In the genomic region with DNA sequence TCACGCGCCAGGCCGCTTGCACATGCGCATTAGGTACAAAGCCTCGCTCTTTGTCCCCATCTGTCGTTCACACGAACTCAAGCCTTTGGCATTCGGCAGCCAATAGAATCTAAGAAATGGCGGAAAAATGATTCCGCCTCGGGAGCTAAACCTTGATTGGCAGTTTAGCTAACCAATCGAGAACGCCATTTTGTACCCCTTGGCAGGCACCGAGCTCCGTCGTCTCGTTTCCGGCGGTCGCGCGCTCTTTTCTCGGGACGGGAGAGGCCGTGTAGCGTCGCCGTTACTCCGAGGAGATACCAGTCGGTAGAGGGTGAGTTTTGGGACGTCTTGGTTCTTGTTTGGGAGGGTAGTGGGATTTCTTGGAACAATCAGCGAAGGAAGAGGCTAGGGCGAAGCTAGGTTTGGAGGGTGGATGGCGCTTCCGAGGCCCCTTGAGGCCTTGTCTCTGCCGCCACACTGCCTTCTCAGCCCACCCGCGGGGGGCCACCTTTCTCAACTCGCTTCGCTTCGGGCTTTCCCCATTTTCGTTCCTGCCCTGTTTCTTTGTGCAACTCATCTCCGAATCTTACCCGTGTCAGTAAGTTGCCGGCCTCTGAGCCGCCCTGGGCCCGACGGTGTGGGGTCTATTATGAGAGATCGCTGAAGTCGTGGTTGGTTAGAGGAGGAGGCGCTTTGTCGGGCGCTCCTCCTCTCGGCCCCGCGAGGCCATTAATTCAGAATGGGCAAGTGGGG, we compare ENCODE assay signal across 8 cellular contexts. TPM values are rescaled to one million over a fixed set of nuclear protein-coding genes. Genes with fewer than 3 reads are reported as not detected.
A peak's percentile ranks its signal among the peaks of the same experiment; 100 is the strongest.
DNase-seq lines count a peak whose midpoint lies in the region; ATAC-seq and TF ChIP-seq lines count a peak whose summit lies in the region.

A gene with protein sequence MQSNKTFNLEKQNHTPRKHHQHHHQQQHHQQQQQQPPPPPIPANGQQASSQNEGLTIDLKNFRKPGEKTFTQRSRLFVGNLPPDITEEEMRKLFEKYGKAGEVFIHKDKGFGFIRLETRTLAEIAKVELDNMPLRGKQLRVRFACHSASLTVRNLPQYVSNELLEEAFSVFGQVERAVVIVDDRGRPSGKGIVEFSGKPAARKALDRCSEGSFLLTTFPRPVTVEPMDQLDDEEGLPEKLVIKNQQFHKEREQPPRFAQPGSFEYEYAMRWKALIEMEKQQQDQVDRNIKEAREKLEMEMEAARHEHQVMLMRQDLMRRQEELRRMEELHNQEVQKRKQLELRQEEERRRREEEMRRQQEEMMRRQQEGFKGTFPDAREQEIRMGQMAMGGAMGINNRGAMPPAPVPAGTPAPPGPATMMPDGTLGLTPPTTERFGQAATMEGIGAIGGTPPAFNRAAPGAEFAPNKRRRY (plus strand): TSS at position 227 of the 735 bp plus-strand sequence. CDS start 7,003 bp downstream, outside the sequence.

- peak within 1 kb of the TSS; percentile 97 for H3K4me3 Mint-ChIP-seq in Calu3 (ENCODE audit: low read depth, unreplicated experiment)
- H3K4me3 Mint-ChIP-seq in endothelial cell (ENCODE audit: unreplicated experiment) = peak within 1 kb of the TSS; percentile 97
- peak within 1 kb of the TSS; percentile 93 for H3K4me3 Mint-ChIP-seq in mesothelial cell of epicardium

- H3K4me3 ChIP-seq in OCI-LY3 (ENCODE audit: low read length) = peak within 1 kb of the TSS; percentile 89

- no peak for TF ChIP-seq CTCF in Calu3 (IDR thresholded peaks at IDR 0.05; ENCODE audit: unreplicated experiment)
- TF ChIP-seq CTCF in OCI-LY3 (IDR thresholded peaks at IDR 0.05; ENCODE audit: low read depth, low read length) = peak; percentile 18; the same call in 1 of the 2 replicates
- TF ChIP-seq CTCF in endothelial cell (IDR thresholded peaks at IDR 0.05; ENCODE audit: unreplicated experiment) = no peak
- no peak for TF ChIP-seq CTCF in mesothelial cell of epicardium (IDR thresholded peaks at IDR 0.05; ENCODE audit: unreplicated experiment)

- H3K9ac ChIP-seq in OCI-LY3 (ENCODE audit: low read length) = peak within 1 kb of the TSS; percentile 93

- peaks cover 16% of the 10 kb centered on the region for H3K4me1 ChIP-seq in OCI-LY3 (ENCODE audit: low read length)

- CTCF ChIA-PET in Calu3 (lab: Charles Lee) = interaction anchor here (0.6 to 1.8 kb wide), 12 partner anchors 28 to 575 kb away, joined by 3 to 13 read pairs (median 4); a partner anchor contains a TSS

- H3K9me3 Mint-ChIP-seq in Calu3 (ENCODE audit: low read depth, unreplicated experiment) (peaks cover 4% of the 10 kb centered on the region), endothelial cell (ENCODE audit: unreplicated experiment) (no peaks in the 10 kb centered on the region), mesothelial cell of epicardium (peaks cover 14% of the 10 kb centered on the region)

- H2AFZ ChIP-seq in OCI-LY3 (ENCODE audit: low read depth, low read length) = peak within 1 kb of the TSS; percentile 84

- BruUV-seq in Calu3 (replicated peaks; lab: Mats Ljungman, UMichigan) = TSS peak; percentile 86

- peak within 1 kb of the TSS; percentile 92 for H3K27ac ChIP-seq in OCI-LY3 (ENCODE audit: low read length)

- no peaks in the 10 kb centered on the region for H3K27me3 ChIP-seq in OCI-LY3 (ENCODE audit: low read depth, low read length)

- H3K4me1 Mint-ChIP-seq in Calu3 (ENCODE audit: low read depth, unreplicated experiment) (no peaks in the 10 kb centered on the region), endothelial cell (ENCODE audit: unreplicated experiment) (no peaks in the 10 kb centered on the region), mesothelial cell of epicardium (peaks cover 5% of the 10 kb centered on the region)

- H3K36me3 ChIP-seq in OCI-LY3 (replicated peaks; ENCODE audit: low read depth, low read length) = peaks cover 24% of the 10 kb centered on the region

- peak; percentile 84 for ATAC-seq in GM21447 (IDR thresholded peaks at IDR 0.05; ENCODE audit: unreplicated experiment)

- H4K20me1 ChIP-seq in OCI-LY3 (ENCODE audit: insufficient read depth, low read length) = peaks cover 40% of the 10 kb centered on the region

- peak; percentile 90 for DNase-seq in Calu3
- DNase-seq in HuH-7 (ENCODE audit: low spot score) = peak; percentile 87
- DNase-seq in activated CD8-positive, alpha-beta memory T cell treated with anti-CD3 and anti-CD28 coated beads, Interleukin-2, amount 50 U/mL, for 48 hours = peak; percentile 87
- DNase-seq in endothelial cell (ENCODE audit: low spot score) = peak; percentile 79
- peak; percentile 60 to 76 for DNase-seq in mesothelial cell of epicardium (ENCODE audit: low spot score in 2 of 2, unreplicated experiment in 2 of 2)
- DNase-seq in stimulated activated CD8-positive, alpha-beta memory T cell treated with anti-CD3 and anti-CD28 coated beads, Interleukin-15, amount 100 ng/mL, for 48 hours (ENCODE audit: low read depth in 2 of 2) = peak; percentile 68 to 70

- H3K27me3 Mint-ChIP-seq in Calu3 (ENCODE audit: unreplicated experiment) (peaks cover 10% of the 10 kb centered on the region), endothelial cell (ENCODE audit: unreplicated experiment) (peaks cover 5% of the 10 kb centered on the region), mesothelial cell of epicardium (ENCODE audit: low read depth) (no peaks in the 10 kb centered on the region)

- H3K36me3 Mint-ChIP-seq in Calu3 (ENCODE audit: insufficient read depth, unreplicated experiment) (peaks cover 51% of the 10 kb centered on the region), endothelial cell (ENCODE audit: low read depth, unreplicated experiment) (no peaks in the 10 kb centered on the region), mesothelial cell of epicardium (peaks cover 11% of the 10 kb centered on the region)

- H3K27ac Mint-ChIP-seq in Calu3 (ENCODE audit: unreplicated experiment) = peak within 1 kb of the TSS; percentile 100
- H3K27ac Mint-ChIP-seq in endothelial cell (ENCODE audit: unreplicated experiment) = peak within 1 kb of the TSS; percentile 98
- peak within 1 kb of the TSS; percentile 99 for H3K27ac Mint-ChIP-seq in mesothelial cell of epicardium

- H3K4me2 ChIP-seq in OCI-LY3 (ENCODE audit: low read length) = peak within 1 kb of the TSS; percentile 92

- intact Hi-C loops in Calu3 (cut with micrococcal nuclease; ENCODE audit: unreplicated experiment) = loop anchor here (2.0 kb wide), 1 partner anchor 69 kb away; no protein-coding TSS in a partner anchor

- no peaks in the 10 kb centered on the region for H3K9me3 ChIP-seq in OCI-LY3 (ENCODE audit: insufficient read depth, low read length)

- H3K79me2 ChIP-seq in OCI-LY3 (ENCODE audit: low read length) = peaks cover 52% of the 10 kb centered on the region

RNA-seq across cellular contexts. Expression of the gene that starts here (rescaled TPM):
- total RNA-seq in Calu3 (2022) (520 and 576 TPM in 2 replicates), endothelial cell (ENCODE audit: unreplicated experiment) (549 TPM), mesothelial cell of epicardium (611 to 640 TPM (median 632 TPM) in 3 replicates)

Comparison
In these comparisons a context has a peak if more than half of its experiments do, and no peak if none do; other contexts are left out.
1. Peak in every context shown above with its lines: DNase-seq, ATAC-seq, H3K4me3 ChIP-seq and H3K27ac ChIP-seq.